In the genomic region with DNA sequence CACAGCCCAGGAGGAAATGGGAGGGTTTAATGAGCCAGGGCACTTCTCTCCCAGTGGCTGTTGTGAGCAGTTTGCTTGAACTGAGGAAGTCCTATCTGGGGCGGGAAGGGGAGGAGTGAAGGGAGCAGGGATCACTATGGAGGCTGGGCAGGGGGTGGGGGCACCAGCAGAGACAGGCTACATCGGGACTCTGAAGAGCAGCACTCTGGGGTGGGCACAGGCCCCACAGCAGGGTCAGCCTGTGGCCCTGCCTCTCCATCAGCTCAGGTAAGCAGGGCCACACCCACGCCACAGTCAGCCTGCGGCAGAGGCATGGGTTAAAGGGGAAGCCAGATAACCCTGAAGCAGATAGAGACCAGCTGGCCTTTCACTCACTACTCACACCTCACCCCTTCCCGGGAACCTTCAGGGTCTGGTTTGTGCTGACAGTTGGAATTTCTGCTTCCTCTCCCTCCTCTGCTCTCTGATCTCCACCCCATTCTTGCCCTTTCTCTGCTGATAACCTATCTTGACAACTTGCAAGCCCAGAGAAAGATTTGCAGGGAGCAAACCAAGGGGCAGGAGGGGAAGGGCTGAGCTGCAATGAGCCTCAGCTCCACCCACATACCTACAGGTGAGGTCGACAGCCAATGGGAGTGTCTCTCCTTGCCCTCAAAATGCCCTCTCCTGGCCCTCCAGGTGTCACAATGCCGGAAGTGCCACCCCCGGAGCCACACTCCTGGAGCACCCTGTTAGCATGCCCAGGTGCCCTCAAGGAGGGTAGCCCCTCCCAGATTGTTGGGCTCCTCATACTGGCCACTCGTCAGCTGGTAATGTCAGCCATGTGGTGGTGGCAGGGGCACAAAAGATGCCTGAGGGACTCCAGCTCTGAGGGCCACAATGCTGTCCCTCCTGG, we compare ENCODE assay signal across 11 cellular contexts. TPM values are rescaled to one million over a fixed set of nuclear protein-coding genes. Genes with fewer than 3 reads are reported as not detected.
DNase-seq lines count a peak whose midpoint lies in the region; ATAC-seq, FAIRE-seq and TF ChIP-seq lines count a peak whose summit lies in the region.
"Had no signal": no experiment of that assay in that cellular context is flagged by ENCODE, and none has a peak within 500 bp of the region (broad histone marks: within the 10 kb centered on the region; RNA-seq: fewer than 3 reads in every experiment).

No MANE protein-coding gene starts in this region.

- no peaks in the 10 kb centered on the region for H3K9me3 ChIP-seq in Caco-2
- H3K9me3 ChIP-seq in esophagus muscularis mucosa: no peaks in the 10 kb centered on the region
- no peaks in the 10 kb centered on the region for H3K9me3 ChIP-seq in uterus
- H3K9me3 ChIP-seq: testis had no signal

- DNase-seq in Caco-2 (peak; percentile 77 to 91), NCI-H2196 treated with DMSO at 0.1 percent for 48 hours (lab: John Stamatoyannopoulos, UW; ENCODE audit: unreplicated experiment) (peak; percentile 64), esophagus muscularis mucosa (ENCODE audit: extremely low spot score) (peak; percentile 91), uterus (no peak), D721Med (ENCODE audit: insufficient read length, low spot score) (no peak)
- peak; percentile 53 for DNase-seq in natural killer cell treated with Interleukin-12 subunit alpha and Interleukin-12 subunit beta and Interleukin-15 and Interleukin-18, amount 100 ng/mL, for 72 hours (ENCODE audit: low spot score)
- DNase-seq in stimulated activated CD4-positive, alpha-beta T cell treated with anti-CD3 and anti-CD28 coated beads, Interleukin-4, amount 100 ng/mL, for 1 hour: no peak
- DNase-seq: activated B cell treated with CpG ODN at 0.5 μM for 24 hours, testis had no signal

- ATAC-seq in natural killer cell treated with Interleukin-12 subunit alpha and Interleukin-12 subunit beta and Interleukin-15 and Interleukin-18, amount 100 ng/mL, for 72 hours: no peak
- ATAC-seq in GM19328 (IDR thresholded peaks at IDR 0.05; ENCODE audit: unreplicated experiment): no peak

- no TSS peak for BruUV-seq in Caco-2 (replicated peaks; lab: Mats Ljungman, UMichigan)

- CTCF ChIA-PET in Caco-2 (lab: Charles Lee): interaction anchor here (0.8 kb wide), 1 partner anchor 97 kb away, joined by 3 read pairs; no protein-coding TSS in a partner anchor

- TF ChIP-seq CTCF in Caco-2 (IDR thresholded peaks at IDR 0.05; ENCODE audit: insufficient read depth in 1 of 2, low read depth in 1 of 2, low read length in 1 of 2, severe bottlenecking in 1 of 2, unreplicated experiment in 1 of 2) (no peak), esophagus muscularis mucosa (IDR thresholded peaks at IDR 0.05) (no peak), uterus (IDR thresholded peaks at IDR 0.05) (no peak), D721Med (IDR thresholded peaks at IDR 0.05; ENCODE audit: insufficient read depth, missing control alignments) (no peak)

- H3K9me3 Mint-ChIP-seq in Caco-2 (ENCODE audit: unreplicated experiment): no peaks in the 10 kb centered on the region
- H3K9me3 Mint-ChIP-seq in natural killer cell treated with Interleukin-12 subunit alpha and Interleukin-12 subunit beta and Interleukin-15 and Interleukin-18, amount 100 ng/mL, for 72 hours: no peaks in the 10 kb centered on the region
- H3K9me3 Mint-ChIP-seq: activated B cell treated with CpG ODN at 0.5 μM for 24 hours had no signal

- TF ChIP-seq EP300 in esophagus muscularis mucosa (IDR thresholded peaks at IDR 0.05): no peak

- H3K4me1 Mint-ChIP-seq in Caco-2 (ENCODE audit: low read depth, unreplicated experiment): peaks cover 3% of the 10 kb centered on the region
- peaks cover 6 to 25% of the 10 kb centered on the region in 2 donors for H3K4me1 Mint-ChIP-seq in natural killer cell treated with Interleukin-12 subunit alpha and Interleukin-12 subunit beta and Interleukin-15 and Interleukin-18, amount 100 ng/mL, for 72 hours (ENCODE audit: low read depth in 2 of 2)

- no peak overlapping the region for H3K4me3 ChIP-seq in Caco-2 (ENCODE audit: low read depth, low read length)
- H3K4me3 ChIP-seq in esophagus muscularis mucosa: peak overlapping the region in 1 of 4 donors; percentile 16
- no peak overlapping the region for H3K4me3 ChIP-seq in uterus
- H3K4me3 ChIP-seq: testis had no signal

- H3K36me3 ChIP-seq in Caco-2 (ENCODE audit: control insufficient read depth, insufficient read depth, low read length) (no peaks in the 10 kb centered on the region), esophagus muscularis mucosa (no peaks in the 10 kb centered on the region), uterus (no peaks in the 10 kb centered on the region)

- H3K27ac ChIP-seq in esophagus muscularis mucosa (replicated peaks in 1 of 4) (no peak overlapping the region), uterus (no peak overlapping the region)
- H3K27ac ChIP-seq: testis had no signal

- no peaks in the 10 kb centered on the region for H3K36me3 Mint-ChIP-seq in Caco-2 (ENCODE audit: insufficient read depth, unreplicated experiment)
- no peaks in the 10 kb centered on the region for H3K36me3 Mint-ChIP-seq in natural killer cell treated with Interleukin-12 subunit alpha and Interleukin-12 subunit beta and Interleukin-15 and Interleukin-18, amount 100 ng/mL, for 72 hours

- peak overlapping the region; percentile 44 for H3K4me3 Mint-ChIP-seq in Caco-2 (ENCODE audit: unreplicated experiment)
- no peak overlapping the region for H3K4me3 Mint-ChIP-seq in natural killer cell treated with Interleukin-12 subunit alpha and Interleukin-12 subunit beta and Interleukin-15 and Interleukin-18, amount 100 ng/mL, for 72 hours
- H3K4me3 Mint-ChIP-seq: activated naive CD8-positive, alpha-beta T cell had no signal

- intact Hi-C loops in Caco-2 (cut with micrococcal nuclease; ENCODE audit: unreplicated experiment) (no loop called here), esophagus muscularis mucosa (cut with DNase I) (no loop called here), uterus (cut with DNase I; ENCODE audit: low total_unique reads) (no loop called here)

- H3K27me3 ChIP-seq in Caco-2 (replicated peaks; ENCODE audit: control insufficient read depth, insufficient read depth, low read length) (no peaks in the 10 kb centered on the region), esophagus muscularis mucosa (peaks cover 0 to 45% (median 0%) of the 10 kb centered on the region in 4 donors), uterus (no peaks in the 10 kb centered on the region)
- H3K27me3 ChIP-seq: testis had no signal

- peak overlapping the region; percentile 69 for H3K27ac Mint-ChIP-seq in Caco-2 (ENCODE audit: unreplicated experiment)
- no peak overlapping the region for H3K27ac Mint-ChIP-seq in natural killer cell treated with Interleukin-12 subunit alpha and Interleukin-12 subunit beta and Interleukin-15 and Interleukin-18, amount 100 ng/mL, for 72 hours
- H3K27ac Mint-ChIP-seq: activated B cell treated with CpG ODN at 0.5 μM for 24 hours; activated naive CD8-positive, alpha-beta T cell had no signal

- H3K27me3 Mint-ChIP-seq in Caco-2 (ENCODE audit: insufficient read depth, unreplicated experiment): no peaks in the 10 kb centered on the region
- peaks cover 0 to 8% of the 10 kb centered on the region in 2 donors for H3K27me3 Mint-ChIP-seq in natural killer cell treated with Interleukin-12 subunit alpha and Interleukin-12 subunit beta and Interleukin-15 and Interleukin-18, amount 100 ng/mL, for 72 hours
- H3K27me3 Mint-ChIP-seq: activated naive CD8-positive, alpha-beta T cell had no signal

- H3K4me1 ChIP-seq in Caco-2: peaks cover 30% of the 10 kb centered on the region
- H3K4me1 ChIP-seq in esophagus muscularis mucosa: peaks cover 10 to 20% (median 18%) of the 10 kb centered on the region in 4 donors
- H3K4me1 ChIP-seq in uterus: peaks cover 0 to 3% of the 10 kb centered on the region in 2 donors
- H3K4me1 ChIP-seq: testis had no signal

- POLR2A ChIA-PET in Caco-2 (lab: Charles Lee): no interaction called here

- FAIRE-seq in D721Med (lab: Jason Lieb, UNC): no peak

- TF ChIP-seq POLR2A in esophagus muscularis mucosa (IDR thresholded peaks at IDR 0.05; ENCODE audit: low read depth): no peak
- no peak for TF ChIP-seq POLR2A in uterus (IDR thresholded peaks at IDR 0.05)

- 53% methylated on average over 6 of the region's 9 CpGs for WGBS in esophagus muscularis mucosa

RNA-seq across cellular contexts. Expression of a gene that starts 3.7 kb away (rescaled TPM):
- total RNA-seq in Caco-2 (2022) (not detected in 2 replicates), esophagus muscularis mucosa (under 1 TPM in 1 of 4 donors, not detected in 3; 0.17 TPM), uterus (1 to 10 TPM in 1 of 4 donors, not detected in 3; 2.8 TPM)
- total RNA-seq in natural killer cell treated with Interleukin-12 subunit alpha and Interleukin-12 subunit beta and Interleukin-15 and Interleukin-18, amount 100 ng/mL, for 72 hours: not detected
- total RNA-seq: activated B cell treated with CpG ODN at 0.5 μM for 24 hours had no signal

Comparison
In these comparisons a context has a peak if more than half of its experiments do, and no peak if none do; other contexts are left out.
1. DNase-seq: peak in Caco-2 (2 of 2), NCI-H2196 treated with DMSO at 0.1 percent for 48 hours (single experiment), esophagus muscularis mucosa (single experiment) and natural killer cell treated with Interleukin-12 subunit alpha and Interleukin-12 subunit beta and Interleukin-15 and Interleukin-18, amount 100 ng/mL, for 72 hours (single experiment); none in uterus (0 of 2), stimulated activated CD4-positive, alpha-beta T cell treated with anti-CD3 and anti-CD28 coated beads, Interleukin-4, amount 100 ng/mL, for 1 hour (single experiment) and D721Med (single experiment).